In the genomic region with DNA sequence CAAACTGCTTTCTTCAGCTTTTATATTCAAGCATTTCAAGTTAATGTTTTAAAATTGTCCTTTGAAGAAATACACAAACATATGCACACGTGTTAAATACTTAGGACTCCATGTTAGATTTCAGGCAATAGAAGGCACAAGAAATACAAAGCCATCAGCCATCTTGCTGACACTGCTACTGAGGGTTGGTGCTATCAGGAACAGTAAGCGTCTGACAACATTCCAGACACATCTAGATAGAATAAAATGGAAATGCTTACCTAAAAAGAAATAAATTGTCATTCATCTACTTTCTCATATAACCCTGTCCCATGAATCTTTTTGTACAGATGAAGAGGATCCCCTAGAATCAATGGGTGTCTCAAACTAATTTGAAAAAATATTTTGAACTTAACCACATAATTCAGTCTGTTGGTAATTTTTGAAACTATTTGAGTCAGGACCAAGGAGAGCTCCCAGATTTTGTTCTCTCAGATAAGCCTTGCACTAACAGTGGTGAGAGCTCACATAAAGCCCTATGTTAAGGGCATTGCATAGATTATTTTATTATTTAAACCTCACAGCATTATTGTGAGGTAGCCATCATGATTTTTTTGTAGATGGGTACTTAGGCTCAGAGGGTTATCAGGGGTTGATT, we compare ENCODE assay signal across 18 cellular contexts.
DNase-seq lines count a peak whose midpoint lies in the region; ATAC-seq, FAIRE-seq and TF ChIP-seq lines count a peak whose summit lies in the region.
"Had no signal": no experiment of that assay in that cellular context is flagged by ENCODE, and none has a peak within 500 bp of the region (broad histone marks: within the 10 kb centered on the region; RNA-seq: fewer than 3 reads in every experiment).

No MANE protein-coding gene starts in this region.

- no peaks in the 10 kb centered on the region for H3K4me1 ChIP-seq in GM23338 (ENCODE audit: insufficient read depth)
- no peaks in the 10 kb centered on the region for H3K4me1 ChIP-seq in smooth muscle cell (ENCODE audit: low read depth)
- H3K4me1 ChIP-seq: BE2C, pancreas, SJCRH30 had no signal

- FAIRE-seq in bronchial epithelial cell (lab: Jason Lieb, UNC), result no peak
- FAIRE-seq: islet of Langerhans, pancreas had no signal

- H3K4me3 ChIP-seq in GM23338 (no peak overlapping the region), bronchial epithelial cell (ENCODE audit: low read depth, low read length) (no peak overlapping the region), smooth muscle cell (no peak overlapping the region)
- H3K4me3 ChIP-seq: mucosa of descending colon, pancreas, SJCRH30 had no signal

- H3K4me3 Mint-ChIP-seq in GM23338 (no peak overlapping the region), nephron progenitor cell (no peak overlapping the region)
- no peak overlapping the region for H3K4me3 Mint-ChIP-seq in T-helper 2 cell treated with Interferon-gamma antibody and Interleukin-4, amounts not matched to agents 5 μg/mL and 100 μg/mL, for 36 hours
- H3K4me3 Mint-ChIP-seq: brain had no signal

- H2AFZ ChIP-seq in GM23338, result no peak overlapping the region
- no peak overlapping the region for H2AFZ ChIP-seq in smooth muscle cell (ENCODE audit: low read depth)

- H3K79me2 ChIP-seq in GM23338 (replicated peaks; ENCODE audit: insufficient read depth) (no peaks in the 10 kb centered on the region), smooth muscle cell (ENCODE audit: low read depth) (no peaks in the 10 kb centered on the region)

- H3K27ac Mint-ChIP-seq in GM23338, result no peak overlapping the region
- no peak overlapping the region for H3K27ac Mint-ChIP-seq in nephron progenitor cell
- no peak overlapping the region for H3K27ac Mint-ChIP-seq in T-helper 2 cell treated with Interferon-gamma antibody and Interleukin-4, amounts not matched to agents 5 μg/mL and 100 μg/mL, for 36 hours

- H3K4me2 ChIP-seq in GM23338, result no peak overlapping the region
- no peak overlapping the region for H3K4me2 ChIP-seq in smooth muscle cell

- H3K4me1 Mint-ChIP-seq in GM23338 (no peaks in the 10 kb centered on the region), nephron progenitor cell (no peaks in the 10 kb centered on the region)
- no peaks in the 10 kb centered on the region for H3K4me1 Mint-ChIP-seq in T-helper 2 cell treated with Interferon-gamma antibody and Interleukin-4, amounts not matched to agents 5 μg/mL and 100 μg/mL, for 36 hours (ENCODE audit: low read depth)
- H3K4me1 Mint-ChIP-seq: brain had no signal

- no peaks in the 10 kb centered on the region for H3K9me2 ChIP-seq in GM23338 (ENCODE audit: insufficient read depth)

- no peak overlapping the region for H3K27ac ChIP-seq in GM23338 (ENCODE audit: low read depth)
- no peak overlapping the region for H3K27ac ChIP-seq in smooth muscle cell (ENCODE audit: low read depth)
- H3K27ac ChIP-seq: pancreas, SJCRH30, VCaP had no signal

- H3K36me3 Mint-ChIP-seq in GM23338 (ENCODE audit: low read depth), result no peaks in the 10 kb centered on the region
- no peaks in the 10 kb centered on the region for H3K36me3 Mint-ChIP-seq in nephron progenitor cell (ENCODE audit: low read depth)
- H3K36me3 Mint-ChIP-seq in T-helper 2 cell treated with Interferon-gamma antibody and Interleukin-4, amounts not matched to agents 5 μg/mL and 100 μg/mL, for 36 hours (ENCODE audit: low read depth), result no peaks in the 10 kb centered on the region
- H3K36me3 Mint-ChIP-seq: brain had no signal

- 74% methylated on average over 2 of the region's 2 CpGs for WGBS in smooth muscle cell (ENCODE audit: low lambda C conversion rate)

- H3K27me3 Mint-ChIP-seq in GM23338 (ENCODE audit: insufficient read depth, low read depth, poor library complexity) (no peaks in the 10 kb centered on the region), nephron progenitor cell (ENCODE audit: low read depth, poor library complexity) (peaks cover 7% of the 10 kb centered on the region)
- no peaks in the 10 kb centered on the region for H3K27me3 Mint-ChIP-seq in T-helper 2 cell treated with Interferon-gamma antibody and Interleukin-4, amounts not matched to agents 5 μg/mL and 100 μg/mL, for 36 hours (ENCODE audit: low read depth)
- H3K27me3 Mint-ChIP-seq: brain had no signal

- ATAC-seq in GM23338 (peak; percentile 75), GM19324 (IDR thresholded peaks at IDR 0.05; ENCODE audit: low FRiP score, unreplicated experiment) (no peak)
- ATAC-seq: mucosa of descending colon, pancreas had no signal

- no peaks in the 10 kb centered on the region for H3K27me3 ChIP-seq in GM23338 (ENCODE audit: insufficient read depth)
- no peaks in the 10 kb centered on the region for H3K27me3 ChIP-seq in bronchial epithelial cell (ENCODE audit: control insufficient read depth, insufficient read depth, low read length)
- H3K27me3 ChIP-seq in smooth muscle cell (ENCODE audit: low read depth), result no peaks in the 10 kb centered on the region
- H3K27me3 ChIP-seq: BE2C, pancreas, SJCRH30 had no signal

- no peaks in the 10 kb centered on the region for H3K36me3 ChIP-seq in GM23338 (ENCODE audit: insufficient read depth)
- H3K36me3 ChIP-seq in bronchial epithelial cell (ENCODE audit: control insufficient read depth, insufficient read depth, low read length), result no peaks in the 10 kb centered on the region
- H3K36me3 ChIP-seq in smooth muscle cell (ENCODE audit: low read depth), result no peaks in the 10 kb centered on the region
- H3K36me3 ChIP-seq: BE2C, pancreas, SJCRH30 had no signal

- H4K20me1 ChIP-seq in GM23338 (replicated peaks; ENCODE audit: insufficient read depth) (no peaks in the 10 kb centered on the region), smooth muscle cell (ENCODE audit: low read depth) (no peaks in the 10 kb centered on the region)

- H3F3A ChIP-seq in GM23338 (replicated peaks; ENCODE audit: low read depth), result no peaks in the 10 kb centered on the region
- H3F3A ChIP-seq in smooth muscle cell (ENCODE audit: low read depth), result no peaks in the 10 kb centered on the region

- DNase-seq in GM23338 (ENCODE audit: low spot score) (peak; percentile 69), bronchial epithelial cell (ENCODE audit: low read depth) (peak; percentile 4), nephron progenitor cell (peak; percentile 5), smooth muscle cell (lab: John Stamatoyannopoulos, UW; ENCODE audit: unreplicated experiment) (no peak), hepatic stellate cell (ENCODE audit: low spot score) (no peak)
- no peak for DNase-seq in T-helper 2 cell treated with Interferon-gamma antibody and Interleukin-4, amounts not matched to agents 5 μg/mL and 100 μg/mL, for 36 hours (ENCODE audit: low spot score)
- DNase-seq: activated effector memory CD4-positive, alpha-beta T cell treated with anti-CD3 and anti-CD28 coated beads, Interleukin-2, amount 50 U/mL, for 16 hours; BE2C; mucosa of descending colon; NCI-H1092 treated with DMSO at 0.1 percent for 48 hours; pancreas; stimulated activated CD4-positive, alpha-beta T cell treated with anti-CD3 and anti-CD28 coated beads, Interleukin-12 subunit alpha, Interleukin-12 subunit beta, amount 100 ng/mL, for 4 hours had no signal

- no peak overlapping the region for H3K9ac ChIP-seq in smooth muscle cell (ENCODE audit: low read depth)

- no peak for TF ChIP-seq CTCF in GM23338 (conservative IDR thresholded peaks at IDR 0.05; ENCODE audit: low read depth in 2 of 2)
- no peak for TF ChIP-seq CTCF in bronchial epithelial cell (IDR thresholded peaks at IDR 0.05; ENCODE audit: insufficient read depth, low read length, severe bottlenecking)
- TF ChIP-seq CTCF in nephron progenitor cell (IDR thresholded peaks at IDR 0.05), result no peak
- TF ChIP-seq CTCF in smooth muscle cell (IDR thresholded peaks at IDR 0.05; ENCODE audit: borderline replicate concordance, insufficient read depth, poor library complexity, severe bottlenecking), result no peak

- no peaks in the 10 kb centered on the region for H3K9me3 ChIP-seq in smooth muscle cell (replicated peaks; ENCODE audit: low read depth)
- H3K9me3 ChIP-seq: BE2C, mucosa of descending colon, pancreas, SJCRH30 had no signal

- no peaks in the 10 kb centered on the region for H3K9me3 Mint-ChIP-seq in GM23338
- H3K9me3 Mint-ChIP-seq in nephron progenitor cell, result no peaks in the 10 kb centered on the region
- H3K9me3 Mint-ChIP-seq in T-helper 2 cell treated with Interferon-gamma antibody and Interleukin-4, amounts not matched to agents 5 μg/mL and 100 μg/mL, for 36 hours, result no peaks in the 10 kb centered on the region
- H3K9me3 Mint-ChIP-seq: brain had no signal

TF ChIP-seq in GM23338, 12 proteins besides CTCF, POLR2A, EP300 and RAD21 (continues in another document):
- TF ChIP-seq NANOG (IDR thresholded peaks at IDR 0.05; ENCODE audit: borderline replicate concordance) (no peak), STAT1 (IDR thresholded peaks at IDR 0.05; ENCODE audit: unreplicated experiment) (no peak)
- TF ChIP-seq, protein P1, sequence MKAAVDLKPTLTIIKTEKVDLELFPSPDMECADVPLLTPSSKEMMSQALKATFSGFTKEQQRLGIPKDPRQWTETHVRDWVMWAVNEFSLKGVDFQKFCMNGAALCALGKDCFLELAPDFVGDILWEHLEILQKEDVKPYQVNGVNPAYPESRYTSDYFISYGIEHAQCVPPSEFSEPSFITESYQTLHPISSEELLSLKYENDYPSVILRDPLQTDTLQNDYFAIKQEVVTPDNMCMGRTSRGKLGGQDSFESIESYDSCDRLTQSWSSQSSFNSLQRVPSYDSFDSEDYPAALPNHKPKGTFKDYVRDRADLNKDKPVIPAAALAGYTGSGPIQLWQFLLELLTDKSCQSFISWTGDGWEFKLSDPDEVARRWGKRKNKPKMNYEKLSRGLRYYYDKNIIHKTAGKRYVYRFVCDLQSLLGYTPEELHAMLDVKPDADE (IDR thresholded peaks at IDR 0.05), result no peak

TF ChIP-seq in PFSK-1, 5 proteins besides CTCF, POLR2A, EP300 and RAD21 (continues in another document):
- TF ChIP-seq FOXP2 (optimal IDR thresholded peaks at IDR 0.05; ENCODE audit: borderline replicate concordance, extremely low read depth, extremely low read length, insufficient read depth) (no peak), SIN3A (IDR thresholded peaks at IDR 0.05; ENCODE audit: borderline replicate concordance, insufficient read depth, low read length) (no peak), POLR2AphosphoS5 (IDR thresholded peaks at IDR 0.05; ENCODE audit: low read depth, low read length) (no peak)

Comparison
In these comparisons a context has a peak if more than half of its experiments do, and no peak if none do; other contexts are left out.
1. DNase-seq: peak in GM23338 (single experiment), bronchial epithelial cell (single experiment) and nephron progenitor cell (single experiment); none in smooth muscle cell (single experiment), hepatic stellate cell (single experiment) and T-helper 2 cell treated with Interferon-gamma antibody and Interleukin-4, amounts not matched to agents 5 μg/mL and 100 μg/mL, for 36 hours (single experiment).